Comparison of ENCODE assay signal across 8 cellular contexts in genomic region chr17:71460943-71461342, GRCh38.
A peak's percentile ranks its signal among the peaks of the same experiment; 100 is the strongest.
DNase-seq lines count a peak whose midpoint lies in the region; ATAC-seq and TF ChIP-seq lines count a peak whose summit lies in the region.

No MANE protein-coding gene starts in this region.

- H3K4me1 Mint-ChIP-seq in neural progenitor cell: peaks cover 9% of the 10 kb centered on the region

- H3K79me2 ChIP-seq in neural progenitor cell (ENCODE audit: low read depth): no peaks in the 10 kb centered on the region

- no peaks in the 10 kb centered on the region for H3K36me3 Mint-ChIP-seq in neural progenitor cell

- no peak overlapping the region for H2AFZ ChIP-seq in neural progenitor cell (replicated peaks)

- H3K4me3 ChIP-seq in colonic mucosa: no peak overlapping the region
- H3K4me3 ChIP-seq in neural progenitor cell: no peak overlapping the region

- ATAC-seq in GM21825 (IDR thresholded peaks at IDR 0.05; ENCODE audit: unreplicated experiment): no peak

- no peak overlapping the region for H3K27ac Mint-ChIP-seq in neural progenitor cell

- no peaks in the 10 kb centered on the region for H4K20me1 ChIP-seq in neural progenitor cell (ENCODE audit: low read depth)

- H3K27ac ChIP-seq in colonic mucosa: no peak overlapping the region
- H3K27ac ChIP-seq in neural progenitor cell: peak overlapping the region; percentile 88

- H3K9me3 Mint-ChIP-seq in neural progenitor cell: peaks cover 5% of the 10 kb centered on the region

- intact Hi-C loops in colonic mucosa (cut with DNase I): loop anchor here (5.0 to 10.0 kb wide), 3 partner anchors 219 to 346 kb away; no protein-coding TSS in a partner anchor

- peak; percentile 43 for DNase-seq in EL
- DNase-seq in MV-4-11 (lab: John Stamatoyannopoulos, UW): peak; percentile 40
- DNase-seq in colonic mucosa: peak; percentile 46
- peak; percentile 43 for DNase-seq in neural progenitor cell (ENCODE audit: low spot score)
- DNase-seq in HPDE6-E6E7 (ENCODE audit: extremely low spot score): no peak
- DNase-seq in 8988T: no peak
- no peak for DNase-seq in retina

- H3K4me3 Mint-ChIP-seq in neural progenitor cell: no peak overlapping the region

- H3K36me3 ChIP-seq in colonic mucosa: no peaks in the 10 kb centered on the region
- no peaks in the 10 kb centered on the region for H3K36me3 ChIP-seq in neural progenitor cell

- H3K27me3 ChIP-seq in colonic mucosa (no peaks in the 10 kb centered on the region), neural progenitor cell (no peaks in the 10 kb centered on the region)

- H3K9me3 ChIP-seq in colonic mucosa (no peaks in the 10 kb centered on the region), neural progenitor cell (ENCODE audit: low read depth) (no peaks in the 10 kb centered on the region)

- H3K4me2 ChIP-seq in neural progenitor cell: peak overlapping the region; percentile 9

- H3K4me1 ChIP-seq in colonic mucosa (no peaks in the 10 kb centered on the region), neural progenitor cell (peaks cover 8% of the 10 kb centered on the region)

- TF ChIP-seq CTCF in colonic mucosa (IDR thresholded peaks at IDR 0.05): peak; percentile 38
- TF ChIP-seq CTCF in neural progenitor cell (IDR thresholded peaks at IDR 0.05): peak; percentile 63

- H3F3A ChIP-seq in neural progenitor cell (ENCODE audit: low read depth): peaks cover 16% of the 10 kb centered on the region

- H3K27me3 Mint-ChIP-seq in neural progenitor cell (ENCODE audit: insufficient read depth, low read depth): peaks cover 3% of the 10 kb centered on the region

- H3K9ac ChIP-seq in colonic mucosa (ENCODE audit: low read depth in 2 of 2, low read length in 2 of 2) (no peak overlapping the region), neural progenitor cell (no peak overlapping the region)

Comparison
In these comparisons a context has a peak if more than half of its experiments do, and no peak if none do; other contexts are left out.
1. DNase-seq: peak in EL (single experiment), MV-4-11 (single experiment), colonic mucosa (single experiment) and neural progenitor cell (single experiment); none in HPDE6-E6E7 (single experiment), 8988T (single experiment) and retina (single experiment).